ENCODE assay signal across 41 cellular contexts in genomic region chr4:105527081-105527480, GRCh38. TPM values are rescaled to one million over a fixed set of nuclear protein-coding genes. Genes with fewer than 3 reads are reported as not detected.
"Had no signal": no experiment of that assay in that cellular context is flagged by ENCODE, and none has a peak within 500 bp of the region (broad histone marks: within the 10 kb centered on the region; RNA-seq: fewer than 3 reads in every experiment).

No MANE protein-coding gene starts in this region.

- H3K27ac Mint-ChIP-seq: activated CD4-positive, alpha-beta memory T cell treated with anti-CD3 and anti-CD28 coated beads, Interleukin-2, amount 10 ng/mL, durations not matched to agents 7 days and 5 days; activated CD8-positive, alpha-beta memory T cell treated with anti-CD3 and anti-CD28 coated beads, Interleukin-2, amount 10 ng/mL, durations not matched to agents 7 days and 5 days; activated naive CD8-positive, alpha-beta T cell treated with anti-CD3 and anti-CD28 coated beads for 36 hours; activated T-helper 17 cell treated with anti-CD3 and anti-CD28 coated beads, Interleukin-2, amount 50 U/mL, for 72 hours had no signal

- H3K4me2 ChIP-seq: KMS-11 had no signal

- H3K4me1 ChIP-seq: Peyer's patch had no signal

- H3K9me3 ChIP-seq: Peyer's patch had no signal

- H3K9me3 Mint-ChIP-seq: activated CD4-positive, alpha-beta memory T cell treated with anti-CD3 and anti-CD28 coated beads, Interleukin-2, amount 10 ng/mL, durations not matched to agents 7 days and 5 days; activated naive CD8-positive, alpha-beta T cell treated with anti-CD3 and anti-CD28 coated beads for 36 hours had no signal

- H3K4me3 Mint-ChIP-seq: activated CD4-positive, alpha-beta memory T cell treated with anti-CD3 and anti-CD28 coated beads, Interleukin-2, amount 10 ng/mL, durations not matched to agents 7 days and 5 days; activated CD8-positive, alpha-beta memory T cell treated with anti-CD3 and anti-CD28 coated beads, Interleukin-2, amount 10 ng/mL, durations not matched to agents 7 days and 5 days; activated naive CD8-positive, alpha-beta T cell treated with anti-CD3 and anti-CD28 coated beads for 36 hours; activated T-helper 17 cell treated with anti-CD3 and anti-CD28 coated beads, Interleukin-2, amount 50 U/mL, for 72 hours had no signal

- H3K36me3 ChIP-seq: brain microvascular endothelial cell, Peyer's patch had no signal

- H3K27me3 ChIP-seq: brain microvascular endothelial cell, Peyer's patch had no signal

- H3K4me1 Mint-ChIP-seq: activated CD4-positive, alpha-beta memory T cell treated with anti-CD3 and anti-CD28 coated beads, Interleukin-2, amount 10 ng/mL, durations not matched to agents 7 days and 5 days; activated CD8-positive, alpha-beta memory T cell treated with anti-CD3 and anti-CD28 coated beads, Interleukin-2, amount 10 ng/mL, durations not matched to agents 7 days and 5 days; activated naive CD8-positive, alpha-beta T cell treated with anti-CD3 and anti-CD28 coated beads for 36 hours; activated T-helper 17 cell treated with anti-CD3 and anti-CD28 coated beads, Interleukin-2, amount 50 U/mL, for 72 hours had no signal

- ATAC-seq: activated CD8-positive, alpha-beta memory T cell treated with anti-CD3 and anti-CD28 coated beads, Interleukin-2, amount 10 ng/mL, durations not matched to agents 7 days and 5 days; activated T-helper 17 cell treated with anti-CD3 and anti-CD28 coated beads, Interleukin-2, amount 50 U/mL, for 72 hours; PC-3; Right ventricle myocardium inferior had no signal

- H3K36me3 Mint-ChIP-seq: activated CD8-positive, alpha-beta memory T cell treated with anti-CD3 and anti-CD28 coated beads, Interleukin-2, amount 10 ng/mL, durations not matched to agents 7 days and 5 days; activated naive CD8-positive, alpha-beta T cell treated with anti-CD3 and anti-CD28 coated beads for 36 hours had no signal

- H3K4me3 ChIP-seq: Peyer's patch had no signal

- H3K9ac ChIP-seq: KMS-11 had no signal

- DNase-seq: activated CD4-positive, alpha-beta memory T cell treated with anti-CD3 and anti-CD28 coated beads, Interleukin-2, amount 10 ng/mL, durations not matched to agents 7 days and 5 days; activated CD4-positive, alpha-beta T cell treated with anti-CD3 and anti-CD28 coated beads for 1 hour; activated CD4-positive, alpha-beta T cell treated with anti-CD3 and anti-CD28 coated beads for 48 hours; activated CD4-positive, CD25-positive, alpha-beta regulatory T cell; activated CD8-positive, alpha-beta memory T cell treated with anti-CD3 and anti-CD28 coated beads for 24 hours; activated CD8-positive, alpha-beta memory T cell treated with anti-CD3 and anti-CD28 coated beads, Interleukin-2, amount 10 ng/mL, durations not matched to agents 7 days and 5 days; activated CD8-positive, alpha-beta memory T cell treated with anti-CD3 and anti-CD28 coated beads, Interleukin-2, amount 50 U/mL, for 48 hours; activated effector memory CD4-positive, alpha-beta T cell treated with anti-CD3 and anti-CD28 coated beads, Interleukin-2, amount 50 U/mL, for 16 hours; activated naive CD4-positive, alpha-beta T cell; activated naive CD4-positive, alpha-beta T cell treated with anti-CD3 and anti-CD28 coated beads, Interleukin-2, amount 50 U/mL, for 16 hours; activated naive CD8-positive, alpha-beta T cell treated with anti-CD3 and anti-CD28 coated beads for 36 hours; activated T-cell treated with anti-CD3 and anti-CD28 coated beads, Interleukin-2, amount 50 U/mL, for 48 hours; amniotic stem cell; brain microvascular endothelial cell; central memory CD4-positive, alpha-beta T cell; NCI-H1092 treated with DMSO at 0.1 percent for 48 hours; NCI-H1417; NCI-H146; NCI-H187; NCI-H2029 treated with DMSO at 0.1 percent for 48 hours; NCI-H2107; NCI-H2171 treated with DMSO at 0.1 percent for 48 hours; NCI-H2227 treated with DMSO at 0.1 percent for 48 hours; NCI-H446; NCI-H524; NCI-H69; NCI-H82; NK-92 treated with Interleukin-12 subunit alpha and Interleukin-12 subunit beta, amount 100 ng/mL, for 24 hours; PC-3; Peyer's patch; RPMI8226; SIG-M5; SW 1271; T-helper 1 cell; T-helper 2 cell; T-helper 9 cell had no signal

- H3K27ac ChIP-seq: brain microvascular endothelial cell, KMS-11, Peyer's patch, VCaP had no signal

RNA-seq across cellular contexts. Expression of gene ARHGEF38, which starts 25.3 kb away (rescaled TPM):
- total RNA-seq: activated CD4-positive, alpha-beta memory T cell treated with anti-CD3 and anti-CD28 coated beads, Interleukin-2, amount 10 ng/mL, durations not matched to agents 7 days and 5 days; activated CD8-positive, alpha-beta memory T cell treated with anti-CD3 and anti-CD28 coated beads, Interleukin-2, amount 10 ng/mL, durations not matched to agents 7 days and 5 days; activated naive CD8-positive, alpha-beta T cell treated with anti-CD3 and anti-CD28 coated beads for 36 hours; activated T-helper 17 cell treated with anti-CD3 and anti-CD28 coated beads, Interleukin-2, amount 50 U/mL, for 72 hours; aorta; Right ventricle myocardium inferior had no signal
